Comparison of ENCODE assay signal across 20 cellular contexts in the genomic region with DNA sequence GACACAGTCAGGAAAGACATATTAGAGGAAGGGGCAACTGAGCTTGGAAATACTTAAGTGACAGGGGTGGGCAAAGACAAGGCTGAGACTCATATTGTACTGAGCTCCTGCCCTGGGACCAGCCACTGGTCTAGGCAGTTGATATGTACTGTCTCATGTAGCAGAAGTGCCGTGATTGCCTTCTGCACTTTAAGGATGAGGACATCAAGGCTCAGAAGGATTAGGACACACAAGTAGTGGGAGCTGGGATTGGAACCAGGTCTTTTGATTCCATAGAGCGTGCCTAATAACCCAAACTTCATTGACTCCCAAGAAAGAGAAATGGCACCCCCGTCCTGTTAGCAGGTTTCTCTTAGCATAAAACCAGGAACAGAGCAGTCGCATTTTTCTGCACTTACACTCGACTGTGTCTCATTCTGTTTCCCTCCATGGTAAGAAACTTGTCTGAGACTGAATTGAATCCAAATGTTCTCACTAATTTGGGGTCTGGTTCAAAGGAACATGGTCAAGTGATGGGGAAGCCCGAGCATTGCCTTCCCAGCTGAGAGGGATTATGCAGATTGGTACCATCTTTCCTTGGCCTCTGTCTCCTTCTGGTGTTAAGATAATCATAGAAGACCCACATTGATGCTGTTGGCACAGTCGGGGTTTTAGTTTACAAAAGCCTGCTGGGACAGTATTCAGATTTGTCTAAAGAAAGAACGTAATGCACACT.
"Had no signal": no experiment of that assay in that cellular context is flagged by ENCODE, and none has a peak within 500 bp of the region (broad histone marks: within the 10 kb centered on the region; RNA-seq: fewer than 3 reads in every experiment).

No MANE protein-coding gene starts in this region.

- H2AFZ ChIP-seq: neural progenitor cell had no signal

- H3K9me3 ChIP-seq: left lung, ovary, psoas muscle, suprapubic skin had no signal

- H3K4me1 ChIP-seq: neural progenitor cell had no signal

- DNase-seq: activated CD4-positive, alpha-beta T cell treated with anti-CD3 and anti-CD28 coated beads, Interleukin-2, amount 10 ng/mL, durations not matched to agents 24 days and 14 days; activated CD8-positive, alpha-beta memory T cell treated with anti-CD3 and anti-CD28 coated beads, Interleukin-2, amount 50 U/mL, for 4 hours; activated effector memory CD4-positive, alpha-beta T cell treated with Interleukin-2 at 50 U/mL for 16 hours; activated naive CD4-positive, alpha-beta T cell treated with anti-CD3 and anti-CD28 coated beads, Interleukin-2, amount 10 ng/mL, durations not matched to agents 7 days and 5 days; activated T-cell treated with anti-CD3 and anti-CD28 coated beads, Interleukin-2, amount 50 U/mL, for 4 hours; aorta; dermis blood vessel endothelial cell; effector memory CD4-positive, alpha-beta T cell; foreskin melanocyte; glutamatergic neuron; kidney; left lung; naive thymus-derived CD4-positive, alpha-beta T cell; ovary; psoas muscle; stimulated activated naive CD8-positive, alpha-beta T cell treated with anti-CD3 and anti-CD28 coated beads, Interleukin-15, Interleukin-2, amounts not matched to agents 100 U/mL and 50 U/mL, for 24 hours; trophoblast cell had no signal

- H3K4me2 ChIP-seq: neural progenitor cell had no signal

- H3K36me3 ChIP-seq: left lung, neural progenitor cell, ovary, suprapubic skin had no signal

- ATAC-seq: activated T-cell treated with anti-CD3 and anti-CD28 coated beads, Interleukin-2, amount 50 U/mL, for 4 hours; left lung; naive thymus-derived CD4-positive, alpha-beta T cell; psoas muscle; stimulated activated naive CD8-positive, alpha-beta T cell treated with anti-CD3 and anti-CD28 coated beads, Interleukin-15, Interleukin-2, amounts not matched to agents 100 U/mL and 50 U/mL, for 24 hours had no signal

- H3K27me3 ChIP-seq: left lung, neural progenitor cell, ovary, suprapubic skin had no signal

- H3K4me3 ChIP-seq: left lung, neural progenitor cell, ovary, psoas muscle, suprapubic skin had no signal

- H3K27ac ChIP-seq: epithelial cell of prostate, neural progenitor cell had no signal

- H3K9ac ChIP-seq: neural progenitor cell had no signal
